ENCODE assay signal across 20 cellular contexts in genomic region chr4:66524778-66525177, GRCh38.
"Had no signal": no experiment of that assay in that cellular context is flagged by ENCODE, and none has a peak within 500 bp of the region (broad histone marks: within the 10 kb centered on the region; RNA-seq: fewer than 3 reads in every experiment).

No MANE protein-coding gene starts in this region.

- H3K4me3 ChIP-seq: coronary artery, dorsolateral prefrontal cortex, esophagus muscularis mucosa, gastrocnemius medialis, heart right ventricle, left lung, lower lobe of right lung, mucosa of descending colon had no signal

- DNase-seq: dermis blood vessel endothelial cell; dorsolateral prefrontal cortex; effector CD4-positive, alpha-beta T cell; effector memory CD4-positive, alpha-beta T cell; foreskin fibroblast; foreskin melanocyte; gastrocnemius medialis; glutamatergic neuron; head of caudate nucleus; heart right ventricle; hippocampal formation; left cardiac atrium; left lung; left ventricle myocardium superior; lower lobe of right lung; mesenchymal stem cell; mucosa of descending colon; naive B cell had no signal
